In genomic region chr20:61577065-61577464, GRCh38 we compare ENCODE assay signal across 26 cellular contexts.
"Had no signal": no experiment of that assay in that cellular context is flagged by ENCODE, and none has a peak within 500 bp of the region (broad histone marks: within the 10 kb centered on the region; RNA-seq: fewer than 3 reads in every experiment).

No MANE protein-coding gene starts in this region.

- H3K9me3 ChIP-seq: ascending aorta had no signal

- DNase-seq: activated B cell treated with CpG ODN at 0.5 μM for 24 hours; activated CD4-positive, alpha-beta memory T cell treated with anti-CD3 and anti-CD28 coated beads, Interleukin-2, amount 10 ng/mL, durations not matched to agents 7 days and 5 days; activated CD4-positive, alpha-beta T cell treated with anti-CD3 and anti-CD28 coated beads for 4 hours; activated CD4-positive, alpha-beta T cell treated with anti-CD3 and anti-CD28 coated beads, Interleukin-2, amount 10 ng/mL, durations not matched to agents 7 days and 5 days; activated CD4-positive, alpha-beta T cell treated with anti-CD3 and anti-CD28 coated beads, Interleukin-2, amount 50 U/mL, for 48 hours; activated CD4-positive, CD25-positive, alpha-beta regulatory T cell treated with anti-CD3 and anti-CD28 coated beads, Interleukin-2, amount 50 U/mL, for 72 hours; activated CD8-positive, alpha-beta memory T cell treated with anti-CD3 and anti-CD28 coated beads for 24 hours; activated CD8-positive, alpha-beta memory T cell treated with anti-CD3 and anti-CD28 coated beads, Interleukin-2, amount 10 ng/mL, durations not matched to agents 7 days and 5 days; activated CD8-positive, alpha-beta memory T cell treated with anti-CD3 and anti-CD28 coated beads, Interleukin-2, amount 50 U/mL, for 48 hours; activated CD8-positive, alpha-beta T cell treated with anti-CD3 and anti-CD28 coated beads, Interleukin-2, amount 10 ng/mL, durations not matched to agents 7 days and 5 days; activated effector memory CD4-positive, alpha-beta T cell treated with Interleukin-2 at 50 U/mL for 16 hours; activated gamma-delta T cell; activated naive CD4-positive, alpha-beta T cell treated with anti-CD3 and anti-CD28 coated beads, Interleukin-2, amount 10 ng/mL, durations not matched to agents 7 days and 5 days; activated naive CD4-positive, alpha-beta T cell treated with Interleukin-2 at 50 U/mL for 16 hours; activated naive CD8-positive, alpha-beta T cell treated with anti-CD3 and anti-CD28 coated beads, Interleukin-2, amount 10 ng/mL, durations not matched to agents 7 days and 5 days; activated naive CD8-positive, alpha-beta T cell treated with anti-CD3 and anti-CD28 coated beads, Interleukin-2, amount 50 U/mL, for 24 hours; activated T-cell treated with anti-CD3 and anti-CD28 coated beads, Interleukin-2, amount 50 U/mL, for 24 hours; activated T-cell treated with anti-CD3 and anti-CD28 coated beads, Interleukin-2, amount 50 U/mL, for 48 hours; amygdala; anterior cingulate cortex; central memory CD4-positive, alpha-beta T cell; T-helper 2 cell; T-helper 9 cell had no signal

- H3K4me1 ChIP-seq: ascending aorta had no signal

- H3K4me3 ChIP-seq: ascending aorta had no signal

- H3K27ac ChIP-seq: ascending aorta, VCaP had no signal

- H3K36me3 ChIP-seq: ascending aorta had no signal

- FAIRE-seq: TTC549 had no signal

- H3K27me3 ChIP-seq: ascending aorta had no signal

- ATAC-seq: activated CD8-positive, alpha-beta memory T cell treated with anti-CD3 and anti-CD28 coated beads, Interleukin-2, amount 10 ng/mL, durations not matched to agents 7 days and 5 days; activated CD8-positive, alpha-beta T cell treated with anti-CD3 and anti-CD28 coated beads, Interleukin-2, amount 10 ng/mL, durations not matched to agents 7 days and 5 days; activated naive CD8-positive, alpha-beta T cell treated with anti-CD3 and anti-CD28 coated beads, Interleukin-2, amount 50 U/mL, for 24 hours had no signal
